1 cellular context compared by ENCODE assay signal in genomic region chr4:146481246-146481645, GRCh38.
TF ChIP-seq lines count a peak whose summit lies in the region.

No MANE protein-coding gene starts in this region.

TF ChIP-seq in GM23338, 12 proteins besides CTCF, POLR2A, EP300 and RAD21 (continued from another document):
- TF ChIP-seq, protein P1, sequence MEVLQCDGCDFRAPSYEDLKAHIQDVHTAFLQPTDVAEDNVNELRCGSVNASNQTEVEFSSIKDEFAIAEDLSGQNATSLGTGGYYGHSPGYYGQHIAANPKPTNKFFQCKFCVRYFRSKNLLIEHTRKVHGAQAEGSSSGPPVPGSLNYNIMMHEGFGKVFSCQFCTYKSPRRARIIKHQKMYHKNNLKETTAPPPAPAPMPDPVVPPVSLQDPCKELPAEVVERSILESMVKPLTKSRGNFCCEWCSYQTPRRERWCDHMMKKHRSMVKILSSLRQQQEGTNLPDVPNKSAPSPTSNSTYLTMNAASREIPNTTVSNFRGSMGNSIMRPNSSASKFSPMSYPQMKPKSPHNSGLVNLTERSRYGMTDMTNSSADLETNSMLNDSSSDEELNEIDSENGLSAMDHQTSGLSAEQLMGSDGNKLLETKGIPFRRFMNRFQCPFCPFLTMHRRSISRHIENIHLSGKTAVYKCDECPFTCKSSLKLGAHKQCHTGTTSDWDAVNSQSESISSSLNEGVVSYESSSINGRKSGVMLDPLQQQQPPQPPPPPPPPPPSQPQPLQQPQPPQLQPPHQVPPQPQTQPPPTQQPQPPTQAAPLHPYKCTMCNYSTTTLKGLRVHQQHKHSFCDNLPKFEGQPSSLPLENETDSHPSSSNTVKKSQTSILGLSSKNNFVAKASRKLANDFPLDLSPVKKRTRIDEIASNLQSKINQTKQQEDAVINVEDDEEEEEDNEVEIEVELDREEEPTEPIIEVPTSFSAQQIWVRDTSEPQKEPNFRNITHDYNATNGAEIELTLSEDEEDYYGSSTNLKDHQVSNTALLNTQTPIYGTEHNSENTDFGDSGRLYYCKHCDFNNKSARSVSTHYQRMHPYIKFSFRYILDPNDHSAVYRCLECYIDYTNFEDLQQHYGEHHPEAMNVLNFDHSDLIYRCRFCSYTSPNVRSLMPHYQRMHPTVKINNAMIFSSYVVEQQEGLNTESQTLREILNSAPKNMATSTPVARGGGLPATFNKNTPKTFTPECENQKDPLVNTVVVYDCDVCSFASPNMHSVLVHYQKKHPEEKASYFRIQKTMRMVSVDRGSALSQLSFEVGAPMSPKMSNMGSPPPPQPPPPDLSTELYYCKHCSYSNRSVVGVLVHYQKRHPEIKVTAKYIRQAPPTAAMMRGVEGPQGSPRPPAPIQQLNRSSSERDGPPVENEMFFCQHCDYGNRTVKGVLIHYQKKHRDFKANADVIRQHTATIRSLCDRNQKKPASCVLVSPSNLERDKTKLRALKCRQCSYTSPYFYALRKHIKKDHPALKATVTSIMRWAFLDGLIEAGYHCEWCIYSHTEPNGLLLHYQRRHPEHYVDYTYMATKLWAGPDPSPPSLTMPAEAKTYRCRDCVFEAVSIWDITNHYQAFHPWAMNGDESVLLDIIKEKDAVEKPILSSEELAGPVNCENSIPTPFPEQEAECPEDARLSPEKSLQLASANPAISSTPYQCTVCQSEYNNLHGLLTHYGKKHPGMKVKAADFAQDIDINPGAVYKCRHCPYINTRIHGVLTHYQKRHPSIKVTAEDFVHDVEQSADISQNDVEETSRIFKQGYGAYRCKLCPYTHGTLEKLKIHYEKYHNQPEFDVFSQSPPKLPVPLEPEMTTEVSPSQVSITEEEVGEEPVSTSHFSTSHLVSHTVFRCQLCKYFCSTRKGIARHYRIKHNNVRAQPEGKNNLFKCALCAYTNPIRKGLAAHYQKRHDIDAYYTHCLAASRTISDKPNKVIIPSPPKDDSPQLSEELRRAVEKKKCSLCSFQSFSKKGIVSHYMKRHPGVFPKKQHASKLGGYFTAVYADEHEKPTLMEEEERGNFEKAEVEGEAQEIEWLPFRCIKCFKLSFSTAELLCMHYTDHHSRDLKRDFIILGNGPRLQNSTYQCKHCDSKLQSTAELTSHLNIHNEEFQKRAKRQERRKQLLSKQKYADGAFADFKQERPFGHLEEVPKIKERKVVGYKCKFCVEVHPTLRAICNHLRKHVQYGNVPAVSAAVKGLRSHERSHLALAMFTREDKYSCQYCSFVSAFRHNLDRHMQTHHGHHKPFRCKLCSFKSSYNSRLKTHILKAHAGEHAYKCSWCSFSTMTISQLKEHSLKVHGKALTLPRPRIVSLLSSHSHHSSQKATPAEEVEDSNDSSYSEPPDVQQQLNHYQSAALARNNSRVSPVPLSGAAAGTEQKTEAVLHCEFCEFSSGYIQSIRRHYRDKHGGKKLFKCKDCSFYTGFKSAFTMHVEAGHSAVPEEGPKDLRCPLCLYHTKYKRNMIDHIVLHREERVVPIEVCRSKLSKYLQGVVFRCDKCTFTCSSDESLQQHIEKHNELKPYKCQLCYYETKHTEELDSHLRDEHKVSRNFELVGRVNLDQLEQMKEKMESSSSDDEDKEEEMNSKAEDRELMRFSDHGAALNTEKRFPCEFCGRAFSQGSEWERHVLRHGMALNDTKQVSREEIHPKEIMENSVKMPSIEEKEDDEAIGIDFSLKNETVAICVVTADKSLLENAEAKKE (CRISPR knock-in tag; IDR thresholded peaks at IDR 0.05): no peak
- no peak for TF ChIP-seq REST (IDR thresholded peaks at IDR 0.05; ENCODE audit: unreplicated experiment)
- no peak for TF ChIP-seq ZNF114 (CRISPR knock-in tag; IDR thresholded peaks at IDR 0.05)
- TF ChIP-seq NANOG (IDR thresholded peaks at IDR 0.05; ENCODE audit: borderline replicate concordance): no peak
- TF ChIP-seq ETS1 (IDR thresholded peaks at IDR 0.05): no peak
- TF ChIP-seq ZNF331 (CRISPR knock-in tag; IDR thresholded peaks at IDR 0.05; ENCODE audit: low read depth): no peak
